8 cellular contexts compared by ENCODE assay signal in genomic region chr3:25781758-25782594, GRCh38. TPM values are rescaled to one million over a fixed set of nuclear protein-coding genes. Genes with fewer than 3 reads are reported as not detected.
DNase-seq lines count a peak whose midpoint lies in the region; ATAC-seq and TF ChIP-seq lines count a peak whose summit lies in the region.

No MANE protein-coding gene starts in this region.

- TF ChIP-seq CTCF in PC-3 (conservative IDR thresholded peaks at IDR 0.05; ENCODE audit: low read depth, low read length) = no peak
- TF ChIP-seq CTCF in fibroblast of villous mesenchyme (IDR thresholded peaks at IDR 0.05; ENCODE audit: insufficient read depth, low read depth, low read length) = no peak

- BruUV-seq in PC-3 (replicated peaks; lab: Mats Ljungman, UMichigan) = TSS peak; percentile 43

- H3K4me3 ChIP-seq in PC-3 (ENCODE audit: low read length) (peak overlapping the region; percentile 87), fibroblast of villous mesenchyme (ENCODE audit: low read depth, low read length) (peak overlapping the region; percentile 93), subcutaneous abdominal adipose tissue (ENCODE audit: low read depth in 1 of 5, low read length in 5 of 5) (peak overlapping the region; percentile 79 to 91 (median 88))

- H3F3A ChIP-seq in PC-3 (ENCODE audit: low read length, unreplicated experiment) = no peaks in the 10 kb centered on the region

- no peak overlapping the region for H2AFZ ChIP-seq in PC-3 (ENCODE audit: low read length)

- H4K20me1 ChIP-seq in PC-3 (ENCODE audit: low read length) = peaks cover 24% of the 10 kb centered on the region

- H3K36me3 Mint-ChIP-seq in activated CD4-positive, alpha-beta T cell treated with anti-CD3 and anti-CD28 coated beads, Interleukin-2, amount 10 ng/mL, durations not matched to agents 7 days and 5 days (ENCODE audit: low read depth) = peaks cover 22% of the 10 kb centered on the region

- H3K9me3 ChIP-seq in PC-3 (ENCODE audit: low read length) (no peaks in the 10 kb centered on the region), subcutaneous abdominal adipose tissue (ENCODE audit: control insufficient read depth in 5 of 5, low read length in 5 of 5) (no peaks in the 10 kb centered on the region)

- no peaks in the 10 kb centered on the region for H3K9me3 Mint-ChIP-seq in activated CD4-positive, alpha-beta T cell treated with anti-CD3 and anti-CD28 coated beads, Interleukin-2, amount 10 ng/mL, durations not matched to agents 7 days and 5 days

- H3K27me3 ChIP-seq in PC-3 (ENCODE audit: low read length) (no peaks in the 10 kb centered on the region), subcutaneous abdominal adipose tissue (ENCODE audit: control insufficient read depth in 5 of 5, insufficient read depth in 4 of 5, low read length in 5 of 5) (no peaks in the 10 kb centered on the region)

- H3K27me3 Mint-ChIP-seq in activated CD4-positive, alpha-beta T cell treated with anti-CD3 and anti-CD28 coated beads, Interleukin-2, amount 10 ng/mL, durations not matched to agents 7 days and 5 days = no peaks in the 10 kb centered on the region

- intact Hi-C loops in PC-3 (cut with micrococcal nuclease) = loop anchor here (2.0 kb wide), 3 partner anchors 39 to 117 kb away; partner anchors contain the start of gene TOP2B

- H3K9ac ChIP-seq in PC-3 (ENCODE audit: low read length) (peak overlapping the region; percentile 83), subcutaneous abdominal adipose tissue (ENCODE audit: low read length in 5 of 5) (peak overlapping the region; percentile 56 to 84 (median 78))

- H3K27ac ChIP-seq in PC-3 (ENCODE audit: low read length) (no peak overlapping the region), subcutaneous abdominal adipose tissue (ENCODE audit: low read depth, low read length) (peak overlapping the region; percentile 67)

- peak overlapping the region; percentile 91 for H3K27ac Mint-ChIP-seq in activated CD4-positive, alpha-beta T cell treated with anti-CD3 and anti-CD28 coated beads, Interleukin-2, amount 10 ng/mL, durations not matched to agents 7 days and 5 days

- H3K36me3 ChIP-seq in PC-3 (ENCODE audit: low read depth, low read length) (peaks cover 13% of the 10 kb centered on the region; the same call in 1 of the 2 replicates), subcutaneous abdominal adipose tissue (ENCODE audit: control insufficient read depth in 5 of 5, insufficient read depth in 5 of 5, low read length in 5 of 5) (peaks cover 6 to 14% (median 9%) of the 10 kb centered on the region in 5 donors)

- peaks cover 42% of the 10 kb centered on the region for H3K79me2 ChIP-seq in PC-3 (ENCODE audit: low read length)

- H3K4me1 Mint-ChIP-seq in activated CD4-positive, alpha-beta T cell treated with anti-CD3 and anti-CD28 coated beads, Interleukin-2, amount 10 ng/mL, durations not matched to agents 7 days and 5 days = peaks cover 43% of the 10 kb centered on the region

- peak overlapping the region; percentile 90 for H3K4me3 Mint-ChIP-seq in activated CD4-positive, alpha-beta T cell treated with anti-CD3 and anti-CD28 coated beads, Interleukin-2, amount 10 ng/mL, durations not matched to agents 7 days and 5 days

- H3K9me2 ChIP-seq in PC-3 (replicated peaks; ENCODE audit: low read length) = no peaks in the 10 kb centered on the region

- peak overlapping the region; percentile 84 for H3K4me2 ChIP-seq in PC-3 (ENCODE audit: low read length)

- no peak for DNase-seq in activated CD4-positive, alpha-beta T cell treated with anti-CD3 and anti-CD28 coated beads, Interleukin-2, amount 10 ng/mL, durations not matched to agents 7 days and 5 days
- no peak for DNase-seq in activated CD4-positive, alpha-beta T cell treated with anti-CD3 and anti-CD28 coated beads, Interleukin-2, amount 50 U/mL, for 48 hours
- DNase-seq in PC-3 = no peak
- no peak for DNase-seq in fibroblast of villous mesenchyme (ENCODE audit: low read depth)
- no peak for DNase-seq in stimulated activated naive CD4-positive, alpha-beta T cell (lab: John Stamatoyannopoulos, UW)
- no peak for DNase-seq in superior temporal gyrus (ENCODE audit: extremely low spot score)

- POLR2A ChIA-PET in activated CD4-positive, alpha-beta T cell treated with anti-CD3 and anti-CD28 coated beads, Interleukin-2, amount 10 ng/mL, durations not matched to agents 7 days and 5 days (lab: Charles Lee) = no interaction called here
- POLR2A ChIA-PET in PC-3 (lab: Charles Lee; ENCODE audit: unreplicated experiment) = no interaction called here

- H3K4me1 ChIP-seq in PC-3 (ENCODE audit: insufficient read depth, low read length) (peaks cover 31% of the 10 kb centered on the region), subcutaneous abdominal adipose tissue (ENCODE audit: control insufficient read depth in 5 of 5, insufficient read depth in 5 of 5, low read length in 5 of 5) (peaks cover 3 to 38% (median 18%) of the 10 kb centered on the region in 5 donors)

- CTCF ChIA-PET in activated CD4-positive, alpha-beta T cell treated with anti-CD3 and anti-CD28 coated beads, Interleukin-2, amount 10 ng/mL, durations not matched to agents 7 days and 5 days (lab: Charles Lee) = interaction anchor here (1.1 kb wide), 1 partner anchor 31 kb away, joined by 3 read pairs; no protein-coding TSS in a partner anchor
- CTCF ChIA-PET in PC-3 (lab: Charles Lee) = no interaction called here

- ATAC-seq in HG02623 (IDR thresholded peaks at IDR 0.05; ENCODE audit: unreplicated experiment) (peak; percentile 51), PC-3 (no peak)

RNA-seq across cellular contexts. Expression of gene NGLY1, which starts 1.3 kb away (rescaled TPM):
- total RNA-seq in activated CD4-positive, alpha-beta T cell treated with anti-CD3 and anti-CD28 coated beads, Interleukin-2, amount 10 ng/mL, durations not matched to agents 7 days and 5 days = 10 to 100 TPM; 57.5 to 69.5 TPM
- 47.7 and 49.4 TPM in 2 replicates for total RNA-seq in PC-3 (2014; rRNA removed)
- 20.9 and 36.3 TPM in 2 replicates for total RNA-seq in fibroblast of villous mesenchyme

RNA-seq across cellular contexts. Expression of gene OXSM, which starts 7.9 kb away (rescaled TPM):
- 10 to 100 TPM in 1 of 2 experiments, 1 to 10 TPM in 1; 9.2 to 12.8 TPM for total RNA-seq in activated CD4-positive, alpha-beta T cell treated with anti-CD3 and anti-CD28 coated beads, Interleukin-2, amount 10 ng/mL, durations not matched to agents 7 days and 5 days
- total RNA-seq in PC-3 (2014; rRNA removed) = 13.7 and 21.4 TPM in 2 replicates
- 8.2 and 8.4 TPM in 2 replicates for total RNA-seq in fibroblast of villous mesenchyme
